ENCODE assay signal across 1 cellular context in the genomic region with DNA sequence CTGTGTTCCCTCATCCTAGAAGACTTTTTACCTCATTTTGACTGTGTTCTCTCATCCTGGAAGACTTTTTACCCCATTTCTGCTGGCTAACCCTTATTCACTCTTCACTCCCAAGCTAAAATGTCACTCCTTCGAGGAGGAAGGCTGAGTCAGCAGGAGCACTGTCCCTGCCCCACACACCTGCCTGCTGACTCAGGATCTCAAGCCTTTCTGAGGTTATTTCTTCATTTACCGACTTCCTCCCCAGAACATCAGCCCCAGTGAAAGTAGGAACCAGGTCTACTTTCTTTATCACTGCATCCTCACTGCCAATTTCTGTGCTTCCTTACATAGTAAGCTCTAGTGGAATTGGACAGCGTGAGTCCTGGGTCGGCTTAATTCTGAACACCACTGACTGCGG.
TF ChIP-seq lines count a peak whose summit lies in the region.

No MANE protein-coding gene starts in this region.

TF ChIP-seq in H1, 55 proteins besides CTCF, POLR2A, EP300 and RAD21 (continued from another document):
- peak; percentile 92 for TF ChIP-seq BACH1 (IDR thresholded peaks at IDR 0.05; ENCODE audit: low read length)
